Comparison of ENCODE assay signal across 24 cellular contexts in the genomic region with DNA sequence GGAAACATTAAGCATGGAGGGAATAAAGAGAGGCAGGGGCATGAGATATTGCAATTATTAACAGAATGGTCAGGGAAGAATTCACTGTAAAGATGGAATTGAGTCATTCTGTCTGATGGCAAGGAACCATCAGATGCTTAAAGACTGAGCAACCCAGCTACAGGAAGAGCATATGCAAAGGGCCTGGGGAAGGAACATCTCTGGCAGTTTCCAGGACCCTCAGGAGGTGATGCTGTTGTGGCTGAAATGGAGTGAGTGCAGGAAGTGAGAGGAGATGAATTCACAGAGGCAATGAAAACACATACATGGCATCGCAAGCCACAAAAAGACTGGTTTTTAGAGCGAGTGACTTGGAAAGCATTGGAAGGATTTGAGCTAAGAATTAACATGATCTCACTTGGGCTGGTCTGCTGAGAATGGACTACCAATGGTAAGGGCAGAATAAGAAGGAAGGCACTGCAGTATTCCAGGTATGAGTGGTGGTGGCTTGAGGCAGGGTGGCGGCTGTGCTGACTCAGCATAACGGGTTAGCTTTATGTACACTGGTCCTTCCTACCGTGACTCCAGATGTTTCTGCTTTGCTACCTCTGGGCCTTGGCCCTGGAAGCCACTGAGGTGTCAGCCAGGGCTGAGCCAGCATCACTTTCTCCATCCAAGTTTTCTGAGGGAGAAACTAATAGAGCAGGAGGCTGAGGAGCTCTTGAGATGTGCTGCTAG.
"Had no signal": no experiment of that assay in that cellular context is flagged by ENCODE, and none has a peak within 500 bp of the region (broad histone marks: within the 10 kb centered on the region; RNA-seq: fewer than 3 reads in every experiment).

No MANE protein-coding gene starts in this region.

- H3K4me1 Mint-ChIP-seq: nephron progenitor cell had no signal

- H3K4me1 ChIP-seq: colonic mucosa, uterus had no signal

- H3K4me3 ChIP-seq: colonic mucosa, heart right ventricle, psoas muscle, spleen, tibial artery, upper lobe of left lung, uterus had no signal

- DNase-seq: colonic mucosa; dermis blood vessel endothelial cell; foreskin melanocyte; heart right ventricle; hypothalamus; kidney glomerular epithelial cell; mammary epithelial cell; naive thymus-derived CD4-positive, alpha-beta T cell; nephron progenitor cell; psoas muscle; retina; spleen; stimulated activated CD4-positive, alpha-beta T cell treated with anti-CD3 and anti-CD28 coated beads, Interleukin-15, amount 100 ng/mL, for 24 hours; stimulated activated CD4-positive, alpha-beta T cell treated with anti-CD3 and anti-CD28 coated beads, Interleukin-1b, Interleukin-23, amount 100 ng/mL, for 48 hours; stimulated activated CD4-positive, alpha-beta T cell treated with anti-CD3 and anti-CD28 coated beads, Interleukin-4, amount 100 ng/mL, for 24 hours; tibial artery; upper lobe of left lung; uterus had no signal

- H3K4me3 Mint-ChIP-seq: naive thymus-derived CD4-positive, alpha-beta T cell; nephron progenitor cell; stimulated activated memory B cell treated with anti-CD40 and anti-IgM and Interleukin-4, amounts not matched to agents 10 μg/mL and 1 μg/mL and 100 μg/mL, for 72 hours; stimulated activated naive CD8-positive, alpha-beta T cell treated with anti-CD3 and anti-CD28 coated beads, Interleukin-15, Interleukin-2, amounts not matched to agents 100 ng/mL and 50 ng/mL, for 24 hours had no signal

- ATAC-seq: heart right ventricle; left lobe of liver; naive thymus-derived CD4-positive, alpha-beta T cell; psoas muscle; sciatic nerve; stimulated activated memory B cell treated with anti-CD40 and anti-IgM and Interleukin-4, amounts not matched to agents 10 μg/mL and 1 μg/mL and 100 μg/mL, for 72 hours had no signal

- FAIRE-seq: endothelial cell of umbilical vein, islet of Langerhans had no signal

- H3K27ac ChIP-seq: colonic mucosa, heart right ventricle, psoas muscle, spleen, tibial artery, upper lobe of left lung, uterus had no signal

- H3K27me3 Mint-ChIP-seq: naive thymus-derived CD4-positive, alpha-beta T cell; stimulated activated memory B cell treated with anti-CD40 and anti-IgM and Interleukin-4, amounts not matched to agents 10 μg/mL and 1 μg/mL and 100 μg/mL, for 72 hours; stimulated activated naive CD8-positive, alpha-beta T cell treated with anti-CD3 and anti-CD28 coated beads, Interleukin-15, Interleukin-2, amounts not matched to agents 100 ng/mL and 50 ng/mL, for 24 hours had no signal

- H3K27ac Mint-ChIP-seq: stimulated activated memory B cell treated with anti-CD40 and anti-IgM and Interleukin-4, amounts not matched to agents 10 μg/mL and 1 μg/mL and 100 μg/mL, for 72 hours; stimulated activated naive CD8-positive, alpha-beta T cell treated with anti-CD3 and anti-CD28 coated beads, Interleukin-15, Interleukin-2, amounts not matched to agents 100 ng/mL and 50 ng/mL, for 24 hours had no signal

- H3K27me3 ChIP-seq: colonic mucosa, spleen, tibial artery, upper lobe of left lung, uterus had no signal

- H3K36me3 ChIP-seq: colonic mucosa, uterus had no signal

- H3K9me3 Mint-ChIP-seq: stimulated activated memory B cell treated with anti-CD40 and anti-IgM and Interleukin-4, amounts not matched to agents 10 μg/mL and 1 μg/mL and 100 μg/mL, for 72 hours; stimulated activated naive CD8-positive, alpha-beta T cell treated with anti-CD3 and anti-CD28 coated beads, Interleukin-15, Interleukin-2, amounts not matched to agents 100 ng/mL and 50 ng/mL, for 24 hours had no signal

- H3K9me3 ChIP-seq: colonic mucosa, heart right ventricle, psoas muscle, spleen, tibial artery, upper lobe of left lung, uterus had no signal
